In the genomic region with DNA sequence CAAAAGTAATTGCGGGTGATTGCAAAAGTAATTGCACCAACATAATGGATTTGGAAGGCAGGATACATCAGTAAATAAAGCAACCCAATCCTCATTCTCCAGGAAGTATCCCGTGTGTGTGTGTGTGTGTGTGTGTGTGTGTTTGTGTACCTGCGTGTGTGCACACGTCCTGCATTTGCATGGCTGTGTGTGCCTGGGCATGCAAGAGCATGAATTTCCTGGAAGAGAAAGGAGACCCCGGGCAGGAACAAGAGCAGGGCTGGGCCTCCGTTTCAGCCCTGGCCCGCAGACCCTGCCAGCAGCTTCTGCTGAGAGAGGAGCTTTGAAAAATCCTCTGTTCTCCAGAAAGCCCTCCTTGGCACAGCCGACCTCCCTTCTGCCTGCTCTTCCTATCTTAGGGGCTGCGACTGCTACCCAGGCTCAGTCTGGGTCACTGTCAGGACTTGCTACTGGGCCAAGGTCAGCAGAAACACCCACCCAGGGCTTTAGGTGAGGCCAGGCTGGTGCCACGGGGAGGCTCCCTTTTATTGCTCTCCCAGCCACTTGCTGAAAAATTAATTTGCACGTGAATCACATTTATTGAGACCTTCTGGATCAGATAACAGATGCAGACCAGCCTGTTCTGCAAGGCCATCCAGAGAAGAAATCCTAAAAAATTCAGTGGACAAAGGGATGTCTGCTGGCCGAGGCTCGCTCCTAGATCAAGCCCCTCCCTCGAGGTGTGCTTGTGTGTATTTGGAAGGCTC, we compare ENCODE assay signal across 22 cellular contexts.
"Had no signal": no experiment of that assay in that cellular context is flagged by ENCODE, and none has a peak within 500 bp of the region (broad histone marks: within the 10 kb centered on the region; RNA-seq: fewer than 3 reads in every experiment).

No MANE protein-coding gene starts in this region.

- H3K27me3 ChIP-seq: heart right ventricle had no signal

- H3K27me3 Mint-ChIP-seq: activated CD4-positive, alpha-beta T cell treated with anti-CD3 and anti-CD28 coated beads, Interleukin-2, amount 10 ng/mL, durations not matched to agents 7 days and 5 days; activated naive CD8-positive, alpha-beta T cell treated with anti-CD3 and anti-CD28 coated beads, Interleukin-2, amount 10 ng/mL, durations not matched to agents 7 days and 5 days; activated T-cell treated with anti-CD3 and anti-CD28 coated beads, Interleukin-2, amount 50 U/mL, for 24 hours; stimulated activated naive B cell treated with anti-CD40 and anti-IgM and Interleukin-4, amounts not matched to agents 10 μg/mL and 1 μg/mL and 100 μg/mL, for 72 hours had no signal

- H3K27ac ChIP-seq: coronary artery, gastrocnemius medialis, heart right ventricle, left ventricle myocardium inferior had no signal

- DNase-seq: activated CD4-positive, alpha-beta T cell treated with anti-CD3 and anti-CD28 coated beads, Interleukin-2, amount 10 ng/mL, durations not matched to agents 7 days and 5 days; activated CD4-positive, CD25-positive, alpha-beta regulatory T cell; activated CD8-positive, alpha-beta T cell treated with anti-CD3 and anti-CD28 coated beads, Interleukin-2, amount 10 ng/mL, durations not matched to agents 7 days and 5 days; activated naive CD4-positive, alpha-beta T cell treated with Interleukin-2 at 50 U/mL for 16 hours; activated naive CD8-positive, alpha-beta T cell treated with anti-CD3 and anti-CD28 coated beads, Interleukin-2, amount 10 ng/mL, durations not matched to agents 7 days and 5 days; activated T-cell treated with anti-CD3 and anti-CD28 coated beads, Interleukin-2, amount 50 U/mL, for 24 hours; central memory CD4-positive, alpha-beta T cell; erythroblast; gastrocnemius medialis; heart right ventricle; immature natural killer cell; kidney glomerular epithelial cell; left ventricle myocardium inferior; mammary epithelial cell; midbrain; nucleus accumbens; posterior cingulate gyrus; retina; stimulated activated naive B cell treated with anti-CD40 and anti-IgM and Interleukin-4, amounts not matched to agents 10 μg/mL and 1 μg/mL and 100 μg/mL, for 72 hours had no signal

- H3K9me3 ChIP-seq: gastrocnemius medialis, heart right ventricle, left ventricle myocardium inferior had no signal

- H3K36me3 Mint-ChIP-seq: activated naive CD8-positive, alpha-beta T cell treated with anti-CD3 and anti-CD28 coated beads, Interleukin-2, amount 10 ng/mL, durations not matched to agents 7 days and 5 days; immature natural killer cell; stimulated activated naive B cell treated with anti-CD40 and anti-IgM and Interleukin-4, amounts not matched to agents 10 μg/mL and 1 μg/mL and 100 μg/mL, for 72 hours had no signal

- H3K4me1 ChIP-seq: gastrocnemius medialis, heart right ventricle, left ventricle myocardium inferior had no signal

- H3K4me3 Mint-ChIP-seq: activated CD4-positive, alpha-beta T cell treated with anti-CD3 and anti-CD28 coated beads, Interleukin-2, amount 10 ng/mL, durations not matched to agents 7 days and 5 days; activated CD8-positive, alpha-beta T cell treated with anti-CD3 and anti-CD28 coated beads, Interleukin-2, amount 10 ng/mL, durations not matched to agents 7 days and 5 days; activated naive CD8-positive, alpha-beta T cell treated with anti-CD3 and anti-CD28 coated beads, Interleukin-2, amount 10 ng/mL, durations not matched to agents 7 days and 5 days; activated T-cell treated with anti-CD3 and anti-CD28 coated beads, Interleukin-2, amount 50 U/mL, for 24 hours; immature natural killer cell; nephron; stimulated activated naive B cell treated with anti-CD40 and anti-IgM and Interleukin-4, amounts not matched to agents 10 μg/mL and 1 μg/mL and 100 μg/mL, for 72 hours had no signal

- H3K4me3 ChIP-seq: coronary artery, gastrocnemius medialis, heart right ventricle, left ventricle myocardium inferior had no signal

- H3K27ac Mint-ChIP-seq: activated CD4-positive, alpha-beta T cell treated with anti-CD3 and anti-CD28 coated beads, Interleukin-2, amount 10 ng/mL, durations not matched to agents 7 days and 5 days; activated CD8-positive, alpha-beta T cell treated with anti-CD3 and anti-CD28 coated beads, Interleukin-2, amount 10 ng/mL, durations not matched to agents 7 days and 5 days; activated naive CD8-positive, alpha-beta T cell treated with anti-CD3 and anti-CD28 coated beads, Interleukin-2, amount 10 ng/mL, durations not matched to agents 7 days and 5 days; activated T-cell treated with anti-CD3 and anti-CD28 coated beads, Interleukin-2, amount 50 U/mL, for 24 hours; activated T-helper 2 cell treated with anti-CD3 and anti-CD28 coated beads, Interferon-gamma antibody, Interleukin-2, Interleukin-4, amounts not matched to agents 10 μg/mL and 5 μg/mL and 100 μg/mL, durations not matched to agents 14 hours and 24 hours and 36 hours; immature natural killer cell; nephron; stimulated activated naive B cell treated with anti-CD40 and anti-IgM and Interleukin-4, amounts not matched to agents 10 μg/mL and 1 μg/mL and 100 μg/mL, for 72 hours had no signal

- H3K36me3 ChIP-seq: gastrocnemius medialis, heart right ventricle, left ventricle myocardium inferior had no signal

- H3K4me1 Mint-ChIP-seq: activated CD4-positive, alpha-beta T cell treated with anti-CD3 and anti-CD28 coated beads, Interleukin-2, amount 10 ng/mL, durations not matched to agents 7 days and 5 days; activated naive CD8-positive, alpha-beta T cell treated with anti-CD3 and anti-CD28 coated beads, Interleukin-2, amount 10 ng/mL, durations not matched to agents 7 days and 5 days; immature natural killer cell; nephron; stimulated activated naive B cell treated with anti-CD40 and anti-IgM and Interleukin-4, amounts not matched to agents 10 μg/mL and 1 μg/mL and 100 μg/mL, for 72 hours had no signal

- H3K9me3 Mint-ChIP-seq: activated CD4-positive, alpha-beta T cell treated with anti-CD3 and anti-CD28 coated beads, Interleukin-2, amount 10 ng/mL, durations not matched to agents 7 days and 5 days; activated naive CD8-positive, alpha-beta T cell treated with anti-CD3 and anti-CD28 coated beads, Interleukin-2, amount 10 ng/mL, durations not matched to agents 7 days and 5 days; activated T-cell treated with anti-CD3 and anti-CD28 coated beads, Interleukin-2, amount 50 U/mL, for 24 hours; activated T-helper 2 cell treated with anti-CD3 and anti-CD28 coated beads, Interferon-gamma antibody, Interleukin-2, Interleukin-4, amounts not matched to agents 10 μg/mL and 5 μg/mL and 100 μg/mL, durations not matched to agents 14 hours and 24 hours and 36 hours; immature natural killer cell; nephron; stimulated activated naive B cell treated with anti-CD40 and anti-IgM and Interleukin-4, amounts not matched to agents 10 μg/mL and 1 μg/mL and 100 μg/mL, for 72 hours had no signal
